ENCODE assay signal across 1 cellular context in the genomic region with DNA sequence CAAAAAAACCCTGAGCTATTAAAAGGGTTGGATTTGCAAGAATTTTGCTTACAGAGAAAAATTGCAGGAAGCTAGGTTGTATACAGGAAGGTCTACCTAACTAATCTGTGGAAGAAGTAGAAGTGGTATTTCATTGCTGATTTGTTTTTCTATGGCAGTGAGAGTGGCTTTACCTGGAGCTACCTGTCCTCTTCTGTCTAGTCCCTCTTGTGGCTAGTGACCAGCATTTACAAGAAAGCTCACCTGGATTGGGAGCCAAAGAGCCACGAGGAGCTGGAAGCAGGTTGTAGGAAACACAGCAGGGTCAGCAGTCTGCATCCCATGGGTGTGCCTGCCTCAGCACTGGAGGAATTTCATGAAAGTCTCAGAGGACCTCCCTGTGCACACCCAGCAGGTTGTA.
TF ChIP-seq lines count a peak whose summit lies in the region.

No MANE protein-coding gene starts in this region.

TF ChIP-seq in GM23338, 12 proteins besides CTCF, POLR2A, EP300 and RAD21 (continued from another document):
- TF ChIP-seq, protein P1, sequence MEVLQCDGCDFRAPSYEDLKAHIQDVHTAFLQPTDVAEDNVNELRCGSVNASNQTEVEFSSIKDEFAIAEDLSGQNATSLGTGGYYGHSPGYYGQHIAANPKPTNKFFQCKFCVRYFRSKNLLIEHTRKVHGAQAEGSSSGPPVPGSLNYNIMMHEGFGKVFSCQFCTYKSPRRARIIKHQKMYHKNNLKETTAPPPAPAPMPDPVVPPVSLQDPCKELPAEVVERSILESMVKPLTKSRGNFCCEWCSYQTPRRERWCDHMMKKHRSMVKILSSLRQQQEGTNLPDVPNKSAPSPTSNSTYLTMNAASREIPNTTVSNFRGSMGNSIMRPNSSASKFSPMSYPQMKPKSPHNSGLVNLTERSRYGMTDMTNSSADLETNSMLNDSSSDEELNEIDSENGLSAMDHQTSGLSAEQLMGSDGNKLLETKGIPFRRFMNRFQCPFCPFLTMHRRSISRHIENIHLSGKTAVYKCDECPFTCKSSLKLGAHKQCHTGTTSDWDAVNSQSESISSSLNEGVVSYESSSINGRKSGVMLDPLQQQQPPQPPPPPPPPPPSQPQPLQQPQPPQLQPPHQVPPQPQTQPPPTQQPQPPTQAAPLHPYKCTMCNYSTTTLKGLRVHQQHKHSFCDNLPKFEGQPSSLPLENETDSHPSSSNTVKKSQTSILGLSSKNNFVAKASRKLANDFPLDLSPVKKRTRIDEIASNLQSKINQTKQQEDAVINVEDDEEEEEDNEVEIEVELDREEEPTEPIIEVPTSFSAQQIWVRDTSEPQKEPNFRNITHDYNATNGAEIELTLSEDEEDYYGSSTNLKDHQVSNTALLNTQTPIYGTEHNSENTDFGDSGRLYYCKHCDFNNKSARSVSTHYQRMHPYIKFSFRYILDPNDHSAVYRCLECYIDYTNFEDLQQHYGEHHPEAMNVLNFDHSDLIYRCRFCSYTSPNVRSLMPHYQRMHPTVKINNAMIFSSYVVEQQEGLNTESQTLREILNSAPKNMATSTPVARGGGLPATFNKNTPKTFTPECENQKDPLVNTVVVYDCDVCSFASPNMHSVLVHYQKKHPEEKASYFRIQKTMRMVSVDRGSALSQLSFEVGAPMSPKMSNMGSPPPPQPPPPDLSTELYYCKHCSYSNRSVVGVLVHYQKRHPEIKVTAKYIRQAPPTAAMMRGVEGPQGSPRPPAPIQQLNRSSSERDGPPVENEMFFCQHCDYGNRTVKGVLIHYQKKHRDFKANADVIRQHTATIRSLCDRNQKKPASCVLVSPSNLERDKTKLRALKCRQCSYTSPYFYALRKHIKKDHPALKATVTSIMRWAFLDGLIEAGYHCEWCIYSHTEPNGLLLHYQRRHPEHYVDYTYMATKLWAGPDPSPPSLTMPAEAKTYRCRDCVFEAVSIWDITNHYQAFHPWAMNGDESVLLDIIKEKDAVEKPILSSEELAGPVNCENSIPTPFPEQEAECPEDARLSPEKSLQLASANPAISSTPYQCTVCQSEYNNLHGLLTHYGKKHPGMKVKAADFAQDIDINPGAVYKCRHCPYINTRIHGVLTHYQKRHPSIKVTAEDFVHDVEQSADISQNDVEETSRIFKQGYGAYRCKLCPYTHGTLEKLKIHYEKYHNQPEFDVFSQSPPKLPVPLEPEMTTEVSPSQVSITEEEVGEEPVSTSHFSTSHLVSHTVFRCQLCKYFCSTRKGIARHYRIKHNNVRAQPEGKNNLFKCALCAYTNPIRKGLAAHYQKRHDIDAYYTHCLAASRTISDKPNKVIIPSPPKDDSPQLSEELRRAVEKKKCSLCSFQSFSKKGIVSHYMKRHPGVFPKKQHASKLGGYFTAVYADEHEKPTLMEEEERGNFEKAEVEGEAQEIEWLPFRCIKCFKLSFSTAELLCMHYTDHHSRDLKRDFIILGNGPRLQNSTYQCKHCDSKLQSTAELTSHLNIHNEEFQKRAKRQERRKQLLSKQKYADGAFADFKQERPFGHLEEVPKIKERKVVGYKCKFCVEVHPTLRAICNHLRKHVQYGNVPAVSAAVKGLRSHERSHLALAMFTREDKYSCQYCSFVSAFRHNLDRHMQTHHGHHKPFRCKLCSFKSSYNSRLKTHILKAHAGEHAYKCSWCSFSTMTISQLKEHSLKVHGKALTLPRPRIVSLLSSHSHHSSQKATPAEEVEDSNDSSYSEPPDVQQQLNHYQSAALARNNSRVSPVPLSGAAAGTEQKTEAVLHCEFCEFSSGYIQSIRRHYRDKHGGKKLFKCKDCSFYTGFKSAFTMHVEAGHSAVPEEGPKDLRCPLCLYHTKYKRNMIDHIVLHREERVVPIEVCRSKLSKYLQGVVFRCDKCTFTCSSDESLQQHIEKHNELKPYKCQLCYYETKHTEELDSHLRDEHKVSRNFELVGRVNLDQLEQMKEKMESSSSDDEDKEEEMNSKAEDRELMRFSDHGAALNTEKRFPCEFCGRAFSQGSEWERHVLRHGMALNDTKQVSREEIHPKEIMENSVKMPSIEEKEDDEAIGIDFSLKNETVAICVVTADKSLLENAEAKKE (CRISPR knock-in tag; IDR thresholded peaks at IDR 0.05) = no peak
- TF ChIP-seq ZNF331 (CRISPR knock-in tag; IDR thresholded peaks at IDR 0.05; ENCODE audit: low read depth) (no peak), EZH2phosphoT487 (IDR thresholded peaks at IDR 0.05; ENCODE audit: unreplicated experiment) (no peak)
- TF ChIP-seq, protein P2, sequence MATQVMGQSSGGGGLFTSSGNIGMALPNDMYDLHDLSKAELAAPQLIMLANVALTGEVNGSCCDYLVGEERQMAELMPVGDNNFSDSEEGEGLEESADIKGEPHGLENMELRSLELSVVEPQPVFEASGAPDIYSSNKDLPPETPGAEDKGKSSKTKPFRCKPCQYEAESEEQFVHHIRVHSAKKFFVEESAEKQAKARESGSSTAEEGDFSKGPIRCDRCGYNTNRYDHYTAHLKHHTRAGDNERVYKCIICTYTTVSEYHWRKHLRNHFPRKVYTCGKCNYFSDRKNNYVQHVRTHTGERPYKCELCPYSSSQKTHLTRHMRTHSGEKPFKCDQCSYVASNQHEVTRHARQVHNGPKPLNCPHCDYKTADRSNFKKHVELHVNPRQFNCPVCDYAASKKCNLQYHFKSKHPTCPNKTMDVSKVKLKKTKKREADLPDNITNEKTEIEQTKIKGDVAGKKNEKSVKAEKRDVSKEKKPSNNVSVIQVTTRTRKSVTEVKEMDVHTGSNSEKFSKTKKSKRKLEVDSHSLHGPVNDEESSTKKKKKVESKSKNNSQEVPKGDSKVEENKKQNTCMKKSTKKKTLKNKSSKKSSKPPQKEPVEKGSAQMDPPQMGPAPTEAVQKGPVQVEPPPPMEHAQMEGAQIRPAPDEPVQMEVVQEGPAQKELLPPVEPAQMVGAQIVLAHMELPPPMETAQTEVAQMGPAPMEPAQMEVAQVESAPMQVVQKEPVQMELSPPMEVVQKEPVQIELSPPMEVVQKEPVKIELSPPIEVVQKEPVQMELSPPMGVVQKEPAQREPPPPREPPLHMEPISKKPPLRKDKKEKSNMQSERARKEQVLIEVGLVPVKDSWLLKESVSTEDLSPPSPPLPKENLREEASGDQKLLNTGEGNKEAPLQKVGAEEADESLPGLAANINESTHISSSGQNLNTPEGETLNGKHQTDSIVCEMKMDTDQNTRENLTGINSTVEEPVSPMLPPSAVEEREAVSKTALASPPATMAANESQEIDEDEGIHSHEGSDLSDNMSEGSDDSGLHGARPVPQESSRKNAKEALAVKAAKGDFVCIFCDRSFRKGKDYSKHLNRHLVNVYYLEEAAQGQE (IDR thresholded peaks at IDR 0.05; ENCODE audit: unreplicated experiment) = no peak
TF ChIP-seq in GM23338: peak in this region for 0.
